24 cellular contexts compared by ENCODE assay signal in genomic region chr21:43950481-43950880, GRCh38.
DNase-seq lines count a peak whose midpoint lies in the region; ATAC-seq and TF ChIP-seq lines count a peak whose summit lies in the region.
"Had no signal": no experiment of that assay in that cellular context is flagged by ENCODE, and none has a peak within 500 bp of the region (broad histone marks: within the 10 kb centered on the region; RNA-seq: fewer than 3 reads in every experiment).

No MANE protein-coding gene starts in this region.

- H4K20me1 ChIP-seq in BLaER1 treated with 17β-estradiol and CSF1 and Interleukin-3, amounts not matched to agents 10 nM and 100 nM: peaks cover 78 to 98% (median 85%) of the 10 kb centered on the region in 11 experiments

- no peak overlapping the region for H3K27ac ChIP-seq in right cardiac atrium (ENCODE audit: low read length)
- H3K27ac ChIP-seq in left ventricle myocardium inferior (replicated peaks): no peak overlapping the region
- no peak overlapping the region for H3K27ac ChIP-seq in BLaER1 treated with 17β-estradiol and CSF1 and Interleukin-3, amounts not matched to agents 10 nM and 100 nM

- no peak for ATAC-seq in right cardiac atrium
- ATAC-seq in HG02610 (IDR thresholded peaks at IDR 0.05; ENCODE audit: unreplicated experiment): no peak
- ATAC-seq: GM12878 had no signal

- no peaks in the 10 kb centered on the region for H3K27me3 ChIP-seq in right cardiac atrium (ENCODE audit: control insufficient read depth, insufficient read depth)
- no peaks in the 10 kb centered on the region for H3K27me3 ChIP-seq in left ventricle myocardium inferior (ENCODE audit: low read depth)
- peaks cover 20 to 46% (median 39%) of the 10 kb centered on the region in 11 experiments for H3K27me3 ChIP-seq in BLaER1 treated with 17β-estradiol and CSF1 and Interleukin-3, amounts not matched to agents 10 nM and 100 nM
- H3K27me3 ChIP-seq: BE2C had no signal

- no peak overlapping the region for H3K4me3 ChIP-seq in right cardiac atrium (ENCODE audit: low read length)
- H3K4me3 ChIP-seq in left ventricle myocardium inferior: no peak overlapping the region
- no peak overlapping the region for H3K4me3 ChIP-seq in BLaER1 treated with 17β-estradiol and CSF1 and Interleukin-3, amounts not matched to agents 10 nM and 100 nM
- H3K4me3 ChIP-seq: GM12878 had no signal

- no peak overlapping the region for H3K4me3 Mint-ChIP-seq in chondrocyte (ENCODE audit: unreplicated experiment)
- H3K4me3 Mint-ChIP-seq: CD14-positive monocyte; CD8-positive, alpha-beta memory T cell had no signal

- TF ChIP-seq CTCF in left ventricle myocardium inferior (IDR thresholded peaks at IDR 0.05; ENCODE audit: borderline replicate concordance) (no peak), chondrocyte (IDR thresholded peaks at IDR 0.05) (no peak)

- no peaks in the 10 kb centered on the region for H3K36me3 Mint-ChIP-seq in chondrocyte (ENCODE audit: low read depth)

- 86% methylated on average over 19 of the region's 19 CpGs for WGBS in right cardiac atrium

- H3K9me3 ChIP-seq in right cardiac atrium (ENCODE audit: control insufficient read depth, low read length) (no peaks in the 10 kb centered on the region), left ventricle myocardium inferior (replicated peaks) (peaks cover 17% of the 10 kb centered on the region)
- H3K9me3 ChIP-seq in BLaER1 treated with 17β-estradiol and CSF1 and Interleukin-3, amounts not matched to agents 10 nM and 100 nM (replicated peaks in 1 of 11): peaks cover 16 to 27% (median 19%) of the 10 kb centered on the region in 11 experiments

- no peak overlapping the region for H3K27ac Mint-ChIP-seq in chondrocyte (ENCODE audit: unreplicated experiment)

- no peak overlapping the region for H3K9ac ChIP-seq in BLaER1 treated with 17β-estradiol and CSF1 and Interleukin-3, amounts not matched to agents 10 nM and 100 nM

- DNase-seq in right cardiac atrium (peak in 2 of 3 donors; percentile 56 to 64), left ventricle myocardium inferior (no peak), chondrocyte (ENCODE audit: low spot score) (peak; percentile 68), NCI-H1930 (lab: John Stamatoyannopoulos, UW) (no peak), NCI-H146 (lab: John Stamatoyannopoulos, UW) (no peak)
- DNase-seq: 8988T; ACHN; BE2C; C1 segment of cervical spinal cord; CD4-positive, CD25-positive, alpha-beta regulatory T cell; COR-L47; DMS 273 treated with DMSO at 0.1 percent for 48 hours; DMS153; DMS53; DMS79; DND-41; EL; GDM1 had no signal

- no peaks in the 10 kb centered on the region for H3K4me1 Mint-ChIP-seq in chondrocyte (ENCODE audit: low read depth)

- peaks cover 12% of the 10 kb centered on the region for H3K36me3 ChIP-seq in left ventricle myocardium inferior
- peaks cover 0 to 48% (median 19%) of the 10 kb centered on the region in 11 experiments; a peak in 15 of 22 replicates for H3K36me3 ChIP-seq in BLaER1 treated with 17β-estradiol and CSF1 and Interleukin-3, amounts not matched to agents 10 nM and 100 nM
- H3K36me3 ChIP-seq: BE2C had no signal

- no peaks in the 10 kb centered on the region for H3K27me3 Mint-ChIP-seq in chondrocyte (ENCODE audit: low read depth)
- H3K27me3 Mint-ChIP-seq: CD4-positive, alpha-beta memory T cell; CD4-positive, CD25-positive, alpha-beta regulatory T cell; CD8-positive, alpha-beta memory T cell had no signal

- intact Hi-C loops in right cardiac atrium (cut with DNase I): no loop called here
- intact Hi-C loops in left ventricle myocardium inferior (cut with micrococcal nuclease): no loop called here

- peak overlapping the region in 10 of 11 experiments; percentile 19 to 86 (median 74); a peak in 19 of 22 replicates for H3K4me2 ChIP-seq in BLaER1 treated with 17β-estradiol and CSF1 and Interleukin-3, amounts not matched to agents 10 nM and 100 nM

- H3K9me3 Mint-ChIP-seq in chondrocyte (ENCODE audit: low read depth): peaks cover 2% of the 10 kb centered on the region

- H3K4me1 ChIP-seq in right cardiac atrium (ENCODE audit: control insufficient read depth, insufficient read depth, low read length) (no peaks in the 10 kb centered on the region), left ventricle myocardium inferior (peaks cover 45% of the 10 kb centered on the region)
- peaks cover 30 to 60% (median 48%) of the 10 kb centered on the region in 10 experiments for H3K4me1 ChIP-seq in BLaER1 treated with 17β-estradiol and CSF1 and Interleukin-3, amounts not matched to agents 10 nM and 100 nM

Comparison
In these comparisons a context has a peak if more than half of its experiments do, and no peak if none do; other contexts are left out.
1. DNase-seq: peak in right cardiac atrium (2 of 3) and chondrocyte (single experiment); none in left ventricle myocardium inferior (single experiment), NCI-H1930 (0 of 2) and NCI-H146 (single experiment).